18 cellular contexts compared by ENCODE assay signal in genomic region chr3:2061360-2061759, GRCh38. TPM values are rescaled to one million over a fixed set of nuclear protein-coding genes. Genes with fewer than 3 reads are reported as not detected.
"Had no signal": no experiment of that assay in that cellular context is flagged by ENCODE, and none has a peak within 500 bp of the region (broad histone marks: within the 10 kb centered on the region; RNA-seq: fewer than 3 reads in every experiment).

No MANE protein-coding gene starts in this region.

- H3K36me3 ChIP-seq: gastroesophageal sphincter, ovary, right lobe of liver, tibial artery, upper lobe of left lung, uterus had no signal

- DNase-seq: effector CD8-positive, alpha-beta T cell; left colon; left ventricle myocardium superior; mucosa of descending colon; naive thymus-derived CD8-positive, alpha-beta T cell; ovary; right lobe of liver; stimulated activated CD4-positive, alpha-beta T cell treated with anti-CD3 and anti-CD28 coated beads, Interleukin-4, amount 100 ng/mL, for 1 hour; stimulated activated CD8-positive, alpha-beta memory T cell treated with anti-CD3 and anti-CD28 coated beads, Interleukin-4, amount 100 ng/mL, for 48 hours; stimulated activated naive CD8-positive, alpha-beta T cell treated with anti-CD3 and anti-CD28 coated beads, Interleukin-15, Interleukin-2, amounts not matched to agents 100 U/mL and 50 U/mL, for 24 hours; tibial artery; upper lobe of left lung; uterus had no signal

- H3K27ac ChIP-seq: coronary artery, gastroesophageal sphincter, ovary, right lobe of liver, tibial artery, upper lobe of left lung, uterus had no signal

- H3K27me3 ChIP-seq: gastroesophageal sphincter, ovary, right lobe of liver, tibial artery, upper lobe of left lung, uterus had no signal

- H3K4me1 ChIP-seq: gastroesophageal sphincter, right lobe of liver, tibial artery, upper lobe of left lung, uterus had no signal

- H3K9me3 ChIP-seq: gastroesophageal sphincter, mucosa of descending colon, ovary, right lobe of liver, tibial artery, upper lobe of left lung, uterus had no signal

- H3K4me3 ChIP-seq: coronary artery, gastroesophageal sphincter, lung, mucosa of descending colon, ovary, right lobe of liver, tibial artery, upper lobe of left lung, uterus had no signal

- ATAC-seq: esophagus mucosa; gastroesophageal sphincter; left colon; left ventricle myocardium superior; mucosa of descending colon; naive thymus-derived CD8-positive, alpha-beta T cell; right lobe of liver; stimulated activated effector memory CD8-positive, alpha-beta T cell treated with anti-CD3 and anti-CD28 coated beads, Interleukin-12 subunit alpha, Interleukin-12 subunit beta, amount 100 ng/mL, for 72 hours; stimulated activated naive CD8-positive, alpha-beta T cell treated with anti-CD3 and anti-CD28 coated beads, Interleukin-15, Interleukin-2, amounts not matched to agents 100 U/mL and 50 U/mL, for 24 hours had no signal

RNA-seq across cellular contexts. Expression of gene CNTN4, which starts 37.3 kb away (rescaled TPM):
- polyA plus RNA-seq: naive thymus-derived CD8-positive, alpha-beta T cell had no signal
